In genomic region chr1:9413877-9414213, GRCh38 we compare ENCODE assay signal across 8 cellular contexts.
DNase-seq lines count a peak whose midpoint lies in the region; ATAC-seq and TF ChIP-seq lines count a peak whose summit lies in the region.

No MANE protein-coding gene starts in this region.

- peak; percentile 7 for ATAC-seq in GM21390 (IDR thresholded peaks at IDR 0.05; ENCODE audit: unreplicated experiment)
- no peak for ATAC-seq in RWPE2 (ENCODE audit: low read depth)
- ATAC-seq in right cardiac atrium = peak; percentile 64 to 66
- no peak for ATAC-seq in stimulated activated naive CD8-positive, alpha-beta T cell treated with anti-CD3 and anti-CD28 coated beads, Interleukin-15, amount 100 ng/mL, for 72 hours

- DNase-seq in RWPE2 (ENCODE audit: low spot score) (no peak), right cardiac atrium (peak in 2 of 3 donors; percentile 85 to 86), amniotic stem cell (lab: John Stamatoyannopoulos, UW) (no peak), H4 (ENCODE audit: low spot score) (no peak), DMS114 treated with DMSO at 0.1 percent for 48 hours (lab: John Stamatoyannopoulos, UW; ENCODE audit: unreplicated experiment) (no peak)
- no peak for DNase-seq in stimulated activated naive CD8-positive, alpha-beta T cell treated with anti-CD3 and anti-CD28 coated beads, Interleukin-15, amount 100 ng/mL, for 72 hours
- DNase-seq in stimulated activated CD4-positive, alpha-beta T cell treated with anti-CD3 and anti-CD28 coated beads, Interleukin-1b, Interleukin-23, amount 100 ng/mL, for 48 hours = no peak

- TF ChIP-seq CTCF in RWPE2 (IDR thresholded peaks at IDR 0.05; ENCODE audit: poor library complexity, severe bottlenecking) = no peak

- H3K9me3 ChIP-seq in RWPE2 (ENCODE audit: severe bottlenecking) (no peaks in the 10 kb centered on the region), right cardiac atrium (ENCODE audit: control insufficient read depth, low read length) (no peaks in the 10 kb centered on the region)

- H3K9me3 Mint-ChIP-seq in stimulated activated naive CD8-positive, alpha-beta T cell treated with anti-CD3 and anti-CD28 coated beads, Interleukin-15, amount 100 ng/mL, for 72 hours = peaks cover 5 to 8% of the 10 kb centered on the region in 2 donors

- peaks cover 23% of the 10 kb centered on the region for H3K27me3 Mint-ChIP-seq in stimulated activated naive CD8-positive, alpha-beta T cell treated with anti-CD3 and anti-CD28 coated beads, Interleukin-15, amount 100 ng/mL, for 72 hours

- intact Hi-C loops in right cardiac atrium (cut with DNase I) = no loop called here

- no peak overlapping the region for H3K4me3 ChIP-seq in RWPE2 (ENCODE audit: severe bottlenecking)
- no peak overlapping the region for H3K4me3 ChIP-seq in right cardiac atrium (ENCODE audit: low read length)

- peak overlapping the region; percentile 49 to 72 for H3K4me3 Mint-ChIP-seq in stimulated activated naive CD8-positive, alpha-beta T cell treated with anti-CD3 and anti-CD28 coated beads, Interleukin-15, amount 100 ng/mL, for 72 hours

- 43% methylated on average over 4 of the region's 4 CpGs for WGBS in right cardiac atrium

- H3K4me1 ChIP-seq in RWPE2 (ENCODE audit: insufficient read depth, poor library complexity, severe bottlenecking) = peaks cover 13% of the 10 kb centered on the region
- H3K4me1 ChIP-seq in right cardiac atrium (ENCODE audit: control insufficient read depth, insufficient read depth, low read length) = peaks cover 6% of the 10 kb centered on the region

- peak overlapping the region; percentile 48 for H3K27ac ChIP-seq in RWPE2 (ENCODE audit: poor library complexity, severe bottlenecking)
- peak overlapping the region; percentile 94 for H3K27ac ChIP-seq in right cardiac atrium (ENCODE audit: low read length)

- H3K27me3 ChIP-seq in RWPE2 (ENCODE audit: insufficient read depth, poor library complexity, severe bottlenecking) (no peaks in the 10 kb centered on the region), right cardiac atrium (ENCODE audit: control insufficient read depth, insufficient read depth) (no peaks in the 10 kb centered on the region)

- peaks cover 62% of the 10 kb centered on the region for H3K4me1 Mint-ChIP-seq in stimulated activated naive CD8-positive, alpha-beta T cell treated with anti-CD3 and anti-CD28 coated beads, Interleukin-15, amount 100 ng/mL, for 72 hours

- no peaks in the 10 kb centered on the region for H3K36me3 ChIP-seq in RWPE2 (ENCODE audit: low read depth)

- no peak overlapping the region for H3K27ac Mint-ChIP-seq in stimulated activated naive CD8-positive, alpha-beta T cell treated with anti-CD3 and anti-CD28 coated beads, Interleukin-15, amount 100 ng/mL, for 72 hours

Comparison
In these comparisons a context has a peak if more than half of its experiments do, and no peak if none do; other contexts are left out.
1. ATAC-seq: peak in GM21390 (single experiment) and right cardiac atrium (2 of 2); none in RWPE2 (single experiment) and stimulated activated naive CD8-positive, alpha-beta T cell treated with anti-CD3 and anti-CD28 coated beads, Interleukin-15, amount 100 ng/mL, for 72 hours (single experiment).
2. DNase-seq: peak in right cardiac atrium (2 of 3); none in RWPE2 (single experiment), stimulated activated naive CD8-positive, alpha-beta T cell treated with anti-CD3 and anti-CD28 coated beads, Interleukin-15, amount 100 ng/mL, for 72 hours (0 of 2), amniotic stem cell (single experiment), H4 (single experiment), stimulated activated CD4-positive, alpha-beta T cell treated with anti-CD3 and anti-CD28 coated beads, Interleukin-1b, Interleukin-23, amount 100 ng/mL, for 48 hours (single experiment) and DMS114 treated with DMSO at 0.1 percent for 48 hours (single experiment).